18 cellular contexts compared by ENCODE assay signal in the genomic region with DNA sequence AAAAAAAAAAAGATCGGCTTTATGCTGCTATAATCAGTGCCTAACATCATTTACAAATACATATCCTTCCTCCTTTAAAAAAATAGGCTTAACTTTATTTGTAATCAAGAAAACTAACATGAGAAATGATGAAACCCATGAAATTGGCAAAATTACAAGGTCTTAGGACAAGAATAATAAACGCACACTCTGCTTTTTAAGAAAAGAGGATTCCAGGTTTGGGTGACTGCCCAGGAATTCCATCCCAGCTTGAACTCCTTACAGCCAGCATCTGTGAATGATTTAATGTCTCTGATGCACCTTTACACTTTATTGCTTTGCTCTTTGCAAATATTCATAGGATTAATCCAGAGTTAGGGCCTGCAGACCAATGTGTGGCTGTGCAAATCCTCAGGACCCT.
A peak's percentile ranks its signal among the peaks of the same experiment; 100 is the strongest.
DNase-seq lines count a peak whose midpoint lies in the region; ATAC-seq and TF ChIP-seq lines count a peak whose summit lies in the region.
"Had no signal": no experiment of that assay in that cellular context is flagged by ENCODE, and none has a peak within 500 bp of the region (broad histone marks: within the 10 kb centered on the region; RNA-seq: fewer than 3 reads in every experiment).

No MANE protein-coding gene starts in this region.

- no peak for TF ChIP-seq EP300 in sigmoid colon (IDR thresholded peaks at IDR 0.05)

- peaks cover 0 to 17% (median 12%) of the 10 kb centered on the region in 4 donors for H3K4me1 ChIP-seq in sigmoid colon
- H3K4me1 ChIP-seq: BLaER1, SJSA1 had no signal

- DNase-seq in AG10803 (ENCODE audit: low read depth), result peak; percentile 18
- peak; percentile 67 for DNase-seq in M059J (ENCODE audit: low read depth)
- peak; percentile 3 for DNase-seq in cerebellar cortex (ENCODE audit: low spot score)
- DNase-seq in fibroblast of the aortic adventitia (ENCODE audit: low read depth), result peak; percentile 71
- no peak for DNase-seq in activated CD8-positive, alpha-beta memory T cell treated with anti-CD3 and anti-CD28 coated beads, Interleukin-2, amount 10 ng/mL, durations not matched to agents 7 days and 5 days
- no peak for DNase-seq in sigmoid colon
- no peak for DNase-seq in stimulated activated CD4-positive, alpha-beta T cell treated with anti-CD3 and anti-CD28 coated beads, Interleukin-4, amount 100 ng/mL, for 1 hour
- DNase-seq: Calu3; CD8-positive, alpha-beta T cell; EL; HFFc6; MM.1S; NCI-H1092 treated with DMSO at 0.1 percent for 48 hours; NCI-H2081 treated with DMSO at 0.1 percent for 48 hours had no signal

- no peaks in the 10 kb centered on the region for H3K27me3 ChIP-seq in sigmoid colon
- H3K27me3 ChIP-seq: BLaER1, SJSA1 had no signal

- H3K4me3 ChIP-seq in AG10803 (ENCODE audit: low read length) (no peak overlapping the region), fibroblast of the aortic adventitia (ENCODE audit: low read depth, low read length) (no peak overlapping the region), sigmoid colon (no peak overlapping the region)
- H3K4me3 ChIP-seq: BLaER1, SJSA1 had no signal

- H3K27me3 Mint-ChIP-seq in activated CD8-positive, alpha-beta memory T cell treated with anti-CD3 and anti-CD28 coated beads, Interleukin-2, amount 10 ng/mL, durations not matched to agents 7 days and 5 days, result no peaks in the 10 kb centered on the region

- H3K4me1 Mint-ChIP-seq in activated CD8-positive, alpha-beta memory T cell treated with anti-CD3 and anti-CD28 coated beads, Interleukin-2, amount 10 ng/mL, durations not matched to agents 7 days and 5 days, result no peaks in the 10 kb centered on the region

- no peak for TF ChIP-seq POLR2A in sigmoid colon (IDR thresholded peaks at IDR 0.05)

- H3K36me3 Mint-ChIP-seq in activated CD8-positive, alpha-beta memory T cell treated with anti-CD3 and anti-CD28 coated beads, Interleukin-2, amount 10 ng/mL, durations not matched to agents 7 days and 5 days, result no peaks in the 10 kb centered on the region
- H3K36me3 Mint-ChIP-seq: CD8-positive, alpha-beta T cell had no signal

- ATAC-seq in activated CD8-positive, alpha-beta memory T cell treated with anti-CD3 and anti-CD28 coated beads, Interleukin-2, amount 10 ng/mL, durations not matched to agents 7 days and 5 days, result no peak
- ATAC-seq: CD8-positive, alpha-beta T cell; Panc1 had no signal

- CTCF ChIA-PET in activated CD8-positive, alpha-beta memory T cell treated with anti-CD3 and anti-CD28 coated beads, Interleukin-2, amount 10 ng/mL, durations not matched to agents 7 days and 5 days (lab: Charles Lee), result no interaction called here

- no peak overlapping the region for H3K27ac Mint-ChIP-seq in activated CD8-positive, alpha-beta memory T cell treated with anti-CD3 and anti-CD28 coated beads, Interleukin-2, amount 10 ng/mL, durations not matched to agents 7 days and 5 days
- H3K27ac Mint-ChIP-seq: CD8-positive, alpha-beta T cell; HFFc6 had no signal

- H3K9me3 Mint-ChIP-seq in activated CD8-positive, alpha-beta memory T cell treated with anti-CD3 and anti-CD28 coated beads, Interleukin-2, amount 10 ng/mL, durations not matched to agents 7 days and 5 days (ENCODE audit: low read depth), result peaks cover 15% of the 10 kb centered on the region

- no peaks in the 10 kb centered on the region for H3K9me3 ChIP-seq in sigmoid colon
- H3K9me3 ChIP-seq: SJSA1 had no signal

- peak overlapping the region in 2 of 4 donors; percentile 12 to 21 for H3K27ac ChIP-seq in sigmoid colon
- H3K27ac ChIP-seq: BLaER1, HL-60, SJSA1 had no signal

- 83 to 88% methylated on average over 2 of the region's 2 CpGs for WGBS in sigmoid colon, 2 donors

- no peaks in the 10 kb centered on the region for H3K36me3 ChIP-seq in sigmoid colon
- H3K36me3 ChIP-seq: BLaER1, SJSA1 had no signal

- intact Hi-C loops in sigmoid colon (cut with DNase I), result no loop called here

- no peak overlapping the region for H3K4me3 Mint-ChIP-seq in activated CD8-positive, alpha-beta memory T cell treated with anti-CD3 and anti-CD28 coated beads, Interleukin-2, amount 10 ng/mL, durations not matched to agents 7 days and 5 days
- H3K4me3 Mint-ChIP-seq: CD8-positive, alpha-beta T cell; HFFc6 had no signal

- TF ChIP-seq CTCF in AG10803 (conservative IDR thresholded peaks at IDR 0.05; ENCODE audit: low read length) (no peak), fibroblast of the aortic adventitia (IDR thresholded peaks at IDR 0.05; ENCODE audit: insufficient read depth, low read length) (no peak), sigmoid colon (IDR thresholded peaks at IDR 0.05) (no peak)

Comparison
In these comparisons a context has a peak if more than half of its experiments do, and no peak if none do; other contexts are left out.
1. DNase-seq: peak in AG10803 (single experiment), M059J (single experiment), cerebellar cortex (single experiment) and fibroblast of the aortic adventitia (single experiment); none in activated CD8-positive, alpha-beta memory T cell treated with anti-CD3 and anti-CD28 coated beads, Interleukin-2, amount 10 ng/mL, durations not matched to agents 7 days and 5 days (single experiment), sigmoid colon (single experiment) and stimulated activated CD4-positive, alpha-beta T cell treated with anti-CD3 and anti-CD28 coated beads, Interleukin-4, amount 100 ng/mL, for 1 hour (single experiment).